1 cellular context compared by ENCODE assay signal in the genomic region with DNA sequence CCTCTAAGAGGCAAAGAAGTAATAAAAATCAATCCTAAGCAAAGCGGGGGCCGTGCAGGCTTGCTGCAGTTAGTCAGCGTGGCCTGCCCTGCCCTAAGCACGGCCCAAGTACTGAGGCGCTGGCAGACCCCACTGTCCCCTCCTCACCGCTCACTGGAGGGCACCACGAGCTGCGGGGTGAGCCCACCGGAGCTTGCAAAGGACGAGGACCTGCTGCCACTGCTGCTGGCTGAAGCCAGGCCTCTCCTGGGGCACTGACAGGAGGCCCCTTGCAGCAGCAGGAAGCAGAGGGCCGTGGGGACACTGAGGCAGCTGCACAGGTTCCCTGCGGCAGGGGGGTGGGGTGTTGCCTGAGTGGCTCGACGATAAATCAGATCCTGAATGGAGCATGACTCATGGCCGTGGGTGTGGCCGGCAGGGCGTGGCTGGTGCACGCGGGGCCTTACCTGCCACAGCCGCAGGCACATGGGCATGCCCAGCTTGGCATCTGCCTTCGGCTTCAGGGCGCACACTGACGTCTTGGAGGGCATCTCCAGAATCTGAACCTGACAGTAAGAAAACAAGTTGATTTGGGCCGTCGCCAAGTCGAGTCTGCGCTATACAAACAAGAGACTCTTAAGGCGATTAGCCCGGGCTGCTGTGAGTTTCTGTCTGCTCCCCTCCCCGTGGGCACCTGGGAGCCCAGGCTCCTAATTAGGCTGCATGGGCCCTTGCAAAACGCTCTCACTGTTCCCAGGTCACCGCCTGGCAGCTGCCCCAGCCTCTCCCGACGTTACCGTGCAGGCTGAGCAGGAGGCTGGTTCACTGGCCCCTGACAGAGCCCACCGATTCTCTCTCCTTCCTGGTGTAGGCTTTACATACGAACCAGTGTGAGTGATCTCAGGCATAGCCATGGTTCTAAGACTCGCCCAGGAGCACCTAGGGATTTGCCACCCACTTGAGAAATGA.
TF ChIP-seq lines count a peak whose summit lies in the region.

No MANE protein-coding gene starts in this region.

TF ChIP-seq in K562, 482 proteins besides CTCF, POLR2A, EP300 and RAD21 (continued from another document and continues in another):
- TF ChIP-seq, protein P1, sequence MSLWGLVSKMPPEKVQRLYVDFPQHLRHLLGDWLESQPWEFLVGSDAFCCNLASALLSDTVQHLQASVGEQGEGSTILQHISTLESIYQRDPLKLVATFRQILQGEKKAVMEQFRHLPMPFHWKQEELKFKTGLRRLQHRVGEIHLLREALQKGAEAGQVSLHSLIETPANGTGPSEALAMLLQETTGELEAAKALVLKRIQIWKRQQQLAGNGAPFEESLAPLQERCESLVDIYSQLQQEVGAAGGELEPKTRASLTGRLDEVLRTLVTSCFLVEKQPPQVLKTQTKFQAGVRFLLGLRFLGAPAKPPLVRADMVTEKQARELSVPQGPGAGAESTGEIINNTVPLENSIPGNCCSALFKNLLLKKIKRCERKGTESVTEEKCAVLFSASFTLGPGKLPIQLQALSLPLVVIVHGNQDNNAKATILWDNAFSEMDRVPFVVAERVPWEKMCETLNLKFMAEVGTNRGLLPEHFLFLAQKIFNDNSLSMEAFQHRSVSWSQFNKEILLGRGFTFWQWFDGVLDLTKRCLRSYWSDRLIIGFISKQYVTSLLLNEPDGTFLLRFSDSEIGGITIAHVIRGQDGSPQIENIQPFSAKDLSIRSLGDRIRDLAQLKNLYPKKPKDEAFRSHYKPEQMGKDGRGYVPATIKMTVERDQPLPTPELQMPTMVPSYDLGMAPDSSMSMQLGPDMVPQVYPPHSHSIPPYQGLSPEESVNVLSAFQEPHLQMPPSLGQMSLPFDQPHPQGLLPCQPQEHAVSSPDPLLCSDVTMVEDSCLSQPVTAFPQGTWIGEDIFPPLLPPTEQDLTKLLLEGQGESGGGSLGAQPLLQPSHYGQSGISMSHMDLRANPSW (CRISPR knock-in tag; IDR thresholded peaks at IDR 0.05) = peak; percentile 94; the same call in 1 of the 2 replicates
- TF ChIP-seq, protein P2, sequence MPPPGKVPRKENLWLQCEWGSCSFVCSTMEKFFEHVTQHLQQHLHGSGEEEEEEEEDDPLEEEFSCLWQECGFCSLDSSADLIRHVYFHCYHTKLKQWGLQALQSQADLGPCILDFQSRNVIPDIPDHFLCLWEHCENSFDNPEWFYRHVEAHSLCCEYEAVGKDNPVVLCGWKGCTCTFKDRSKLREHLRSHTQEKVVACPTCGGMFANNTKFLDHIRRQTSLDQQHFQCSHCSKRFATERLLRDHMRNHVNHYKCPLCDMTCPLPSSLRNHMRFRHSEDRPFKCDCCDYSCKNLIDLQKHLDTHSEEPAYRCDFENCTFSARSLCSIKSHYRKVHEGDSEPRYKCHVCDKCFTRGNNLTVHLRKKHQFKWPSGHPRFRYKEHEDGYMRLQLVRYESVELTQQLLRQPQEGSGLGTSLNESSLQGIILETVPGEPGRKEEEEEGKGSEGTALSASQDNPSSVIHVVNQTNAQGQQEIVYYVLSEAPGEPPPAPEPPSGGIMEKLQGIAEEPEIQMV (tag; conservative IDR thresholded peaks at IDR 0.05; ENCODE audit: low read depth) = no peak
- TF ChIP-seq PML (IDR thresholded peaks at IDR 0.05; ENCODE audit: low read length) = no peak
- peak in 1 of 2 experiments; percentile 78; a peak in 2 of 4 replicates for TF ChIP-seq TBL1XR1 (IDR thresholded peaks at IDR 0.05; ENCODE audit: low read length in 2 of 2)
- TF ChIP-seq, protein P3, sequence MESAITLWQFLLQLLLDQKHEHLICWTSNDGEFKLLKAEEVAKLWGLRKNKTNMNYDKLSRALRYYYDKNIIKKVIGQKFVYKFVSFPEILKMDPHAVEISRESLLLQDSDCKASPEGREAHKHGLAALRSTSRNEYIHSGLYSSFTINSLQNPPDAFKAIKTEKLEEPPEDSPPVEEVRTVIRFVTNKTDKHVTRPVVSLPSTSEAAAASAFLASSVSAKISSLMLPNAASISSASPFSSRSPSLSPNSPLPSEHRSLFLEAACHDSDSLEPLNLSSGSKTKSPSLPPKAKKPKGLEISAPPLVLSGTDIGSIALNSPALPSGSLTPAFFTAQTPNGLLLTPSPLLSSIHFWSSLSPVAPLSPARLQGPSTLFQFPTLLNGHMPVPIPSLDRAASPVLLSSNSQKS (CRISPR knock-in tag; IDR thresholded peaks at IDR 0.05) = no peak
- TF ChIP-seq SETDB1 (IDR thresholded peaks at IDR 0.05; ENCODE audit: low read length) = peak; percentile 35
- TF ChIP-seq GATAD2A (IDR thresholded peaks at IDR 0.05) = peak; percentile 99
- TF ChIP-seq ETS2 (tag; IDR thresholded peaks at IDR 0.05; ENCODE audit: borderline replicate concordance, poor library complexity, severe bottlenecking) = no peak
- TF ChIP-seq, protein P4, sequence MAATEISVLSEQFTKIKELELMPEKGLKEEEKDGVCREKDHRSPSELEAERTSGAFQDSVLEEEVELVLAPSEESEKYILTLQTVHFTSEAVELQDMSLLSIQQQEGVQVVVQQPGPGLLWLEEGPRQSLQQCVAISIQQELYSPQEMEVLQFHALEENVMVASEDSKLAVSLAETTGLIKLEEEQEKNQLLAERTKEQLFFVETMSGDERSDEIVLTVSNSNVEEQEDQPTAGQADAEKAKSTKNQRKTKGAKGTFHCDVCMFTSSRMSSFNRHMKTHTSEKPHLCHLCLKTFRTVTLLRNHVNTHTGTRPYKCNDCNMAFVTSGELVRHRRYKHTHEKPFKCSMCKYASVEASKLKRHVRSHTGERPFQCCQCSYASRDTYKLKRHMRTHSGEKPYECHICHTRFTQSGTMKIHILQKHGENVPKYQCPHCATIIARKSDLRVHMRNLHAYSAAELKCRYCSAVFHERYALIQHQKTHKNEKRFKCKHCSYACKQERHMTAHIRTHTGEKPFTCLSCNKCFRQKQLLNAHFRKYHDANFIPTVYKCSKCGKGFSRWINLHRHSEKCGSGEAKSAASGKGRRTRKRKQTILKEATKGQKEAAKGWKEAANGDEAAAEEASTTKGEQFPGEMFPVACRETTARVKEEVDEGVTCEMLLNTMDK (IDR thresholded peaks at IDR 0.05; ENCODE audit: borderline replicate concordance, insufficient read depth, low read depth, low read length, poor library complexity, severe bottlenecking) = no peak
- TF ChIP-seq SLC30A9 (CRISPR knock-in tag; IDR thresholded peaks at IDR 0.05) = no peak; the same call in 1 of the 2 replicates
- no peak for TF ChIP-seq ZNF124 (CRISPR knock-in tag; IDR thresholded peaks at IDR 0.05)
- TF ChIP-seq, protein P5, sequence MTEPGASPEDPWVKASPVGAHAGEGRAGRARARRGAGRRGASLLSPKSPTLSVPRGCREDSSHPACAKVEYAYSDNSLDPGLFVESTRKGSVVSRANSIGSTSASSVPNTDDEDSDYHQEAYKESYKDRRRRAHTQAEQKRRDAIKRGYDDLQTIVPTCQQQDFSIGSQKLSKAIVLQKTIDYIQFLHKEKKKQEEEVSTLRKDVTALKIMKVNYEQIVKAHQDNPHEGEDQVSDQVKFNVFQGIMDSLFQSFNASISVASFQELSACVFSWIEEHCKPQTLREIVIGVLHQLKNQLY (CRISPR knock-in tag; conservative IDR thresholded peaks at IDR 0.05) = peak in 1 of 2 experiments; percentile 66; a peak in 1 of 4 replicates
- TF ChIP-seq KAT2B (IDR thresholded peaks at IDR 0.05; ENCODE audit: low read depth, low read length) = no peak
- TF ChIP-seq, protein P6, sequence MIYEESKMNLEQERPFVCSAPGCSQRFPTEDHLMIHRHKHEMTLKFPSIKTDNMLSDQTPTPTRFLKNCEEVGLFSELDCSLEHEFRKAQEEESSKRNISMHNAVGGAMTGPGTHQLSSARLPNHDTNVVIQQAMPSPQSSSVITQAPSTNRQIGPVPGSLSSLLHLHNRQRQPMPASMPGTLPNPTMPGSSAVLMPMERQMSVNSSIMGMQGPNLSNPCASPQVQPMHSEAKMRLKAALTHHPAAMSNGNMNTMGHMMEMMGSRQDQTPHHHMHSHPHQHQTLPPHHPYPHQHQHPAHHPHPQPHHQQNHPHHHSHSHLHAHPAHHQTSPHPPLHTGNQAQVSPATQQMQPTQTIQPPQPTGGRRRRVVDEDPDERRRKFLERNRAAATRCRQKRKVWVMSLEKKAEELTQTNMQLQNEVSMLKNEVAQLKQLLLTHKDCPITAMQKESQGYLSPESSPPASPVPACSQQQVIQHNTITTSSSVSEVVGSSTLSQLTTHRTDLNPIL (CRISPR knock-in tag; IDR thresholded peaks at IDR 0.05) = no peak
- peak; percentile 94 for TF ChIP-seq ATF7 (IDR thresholded peaks at IDR 0.05)
- TF ChIP-seq MECOM (CRISPR knock-in tag; IDR thresholded peaks at IDR 0.05) = no peak
- TF ChIP-seq NCOA1 (IDR thresholded peaks at IDR 0.05; ENCODE audit: low read depth) = peak; percentile 39; the same call in 1 of the 2 replicates
- no peak for TF ChIP-seq TCF3 (CRISPR knock-in tag; IDR thresholded peaks at IDR 0.05)
- TF ChIP-seq FOXJ3 (CRISPR knock-in tag; IDR thresholded peaks at IDR 0.05) = no peak
- no peak for TF ChIP-seq ATF1 (CRISPR knock-in tag; IDR thresholded peaks at IDR 0.05)
- TF ChIP-seq ATF1 (tag; IDR thresholded peaks at IDR 0.05) = peak; percentile 88
- TF ChIP-seq RBM25 (IDR thresholded peaks at IDR 0.05; ENCODE audit: low read depth, low read length, severe bottlenecking) = no peak
- no peak for TF ChIP-seq ZNF561 (CRISPR knock-in tag; conservative IDR thresholded peaks at IDR 0.05)
- no peak for TF ChIP-seq NR3C1 (CRISPR knock-in tag; IDR thresholded peaks at IDR 0.05)
- no peak for TF ChIP-seq MTF1 (CRISPR knock-in tag; IDR thresholded peaks at IDR 0.05; ENCODE audit: borderline replicate concordance)
- TF ChIP-seq, protein P7, sequence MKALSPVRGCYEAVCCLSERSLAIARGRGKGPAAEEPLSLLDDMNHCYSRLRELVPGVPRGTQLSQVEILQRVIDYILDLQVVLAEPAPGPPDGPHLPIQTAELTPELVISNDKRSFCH (CRISPR knock-in tag; IDR thresholded peaks at IDR 0.05) = no peak
- TF ChIP-seq, protein P7 (tag; IDR thresholded peaks at IDR 0.05) = peak; percentile 87
- no peak for TF ChIP-seq SRSF1 (IDR thresholded peaks at IDR 0.05; ENCODE audit: low read depth, low read length)
- peak; percentile 99 for TF ChIP-seq DPF2 (IDR thresholded peaks at IDR 0.05)
- no peak for TF ChIP-seq ZNF165 (CRISPR knock-in tag; IDR thresholded peaks at IDR 0.05; ENCODE audit: borderline replicate concordance)
- peak; percentile 83 for TF ChIP-seq NEUROD1 (IDR thresholded peaks at IDR 0.05; ENCODE audit: borderline replicate concordance, low read depth, low read length, partially characterized antibody)
- no peak for TF ChIP-seq GATAD2B (IDR thresholded peaks at IDR 0.05; ENCODE audit: borderline replicate concordance)
- TF ChIP-seq FOXK2 (conservative IDR thresholded peaks at IDR 0.05 in 1 of 2, IDR thresholded peaks at IDR 0.05 in 1 of 2; ENCODE audit: low read depth in 2 of 2) = peak; percentile 52 to 70; a peak in 3 of 4 replicates
- TF ChIP-seq, protein P8, sequence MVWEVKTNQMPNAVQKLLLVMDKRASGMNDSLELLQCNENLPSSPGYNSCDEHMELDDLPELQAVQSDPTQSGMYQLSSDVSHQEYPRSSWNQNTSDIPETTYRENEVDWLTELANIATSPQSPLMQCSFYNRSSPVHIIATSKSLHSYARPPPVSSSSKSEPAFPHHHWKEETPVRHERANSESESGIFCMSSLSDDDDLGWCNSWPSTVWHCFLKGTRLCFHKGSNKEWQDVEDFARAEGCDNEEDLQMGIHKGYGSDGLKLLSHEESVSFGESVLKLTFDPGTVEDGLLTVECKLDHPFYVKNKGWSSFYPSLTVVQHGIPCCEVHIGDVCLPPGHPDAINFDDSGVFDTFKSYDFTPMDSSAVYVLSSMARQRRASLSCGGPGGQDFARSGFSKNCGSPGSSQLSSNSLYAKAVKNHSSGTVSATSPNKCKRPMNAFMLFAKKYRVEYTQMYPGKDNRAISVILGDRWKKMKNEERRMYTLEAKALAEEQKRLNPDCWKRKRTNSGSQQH (CRISPR knock-in tag; IDR thresholded peaks at IDR 0.05) = 0 out of 2 replicates have a peak, but pooled peaks have one; percentile 50
- TF ChIP-seq RUNX1 (IDR thresholded peaks at IDR 0.05; ENCODE audit: low read depth) = peak; percentile 24; the same call in 1 of the 2 replicates
- TF ChIP-seq, protein P9, sequence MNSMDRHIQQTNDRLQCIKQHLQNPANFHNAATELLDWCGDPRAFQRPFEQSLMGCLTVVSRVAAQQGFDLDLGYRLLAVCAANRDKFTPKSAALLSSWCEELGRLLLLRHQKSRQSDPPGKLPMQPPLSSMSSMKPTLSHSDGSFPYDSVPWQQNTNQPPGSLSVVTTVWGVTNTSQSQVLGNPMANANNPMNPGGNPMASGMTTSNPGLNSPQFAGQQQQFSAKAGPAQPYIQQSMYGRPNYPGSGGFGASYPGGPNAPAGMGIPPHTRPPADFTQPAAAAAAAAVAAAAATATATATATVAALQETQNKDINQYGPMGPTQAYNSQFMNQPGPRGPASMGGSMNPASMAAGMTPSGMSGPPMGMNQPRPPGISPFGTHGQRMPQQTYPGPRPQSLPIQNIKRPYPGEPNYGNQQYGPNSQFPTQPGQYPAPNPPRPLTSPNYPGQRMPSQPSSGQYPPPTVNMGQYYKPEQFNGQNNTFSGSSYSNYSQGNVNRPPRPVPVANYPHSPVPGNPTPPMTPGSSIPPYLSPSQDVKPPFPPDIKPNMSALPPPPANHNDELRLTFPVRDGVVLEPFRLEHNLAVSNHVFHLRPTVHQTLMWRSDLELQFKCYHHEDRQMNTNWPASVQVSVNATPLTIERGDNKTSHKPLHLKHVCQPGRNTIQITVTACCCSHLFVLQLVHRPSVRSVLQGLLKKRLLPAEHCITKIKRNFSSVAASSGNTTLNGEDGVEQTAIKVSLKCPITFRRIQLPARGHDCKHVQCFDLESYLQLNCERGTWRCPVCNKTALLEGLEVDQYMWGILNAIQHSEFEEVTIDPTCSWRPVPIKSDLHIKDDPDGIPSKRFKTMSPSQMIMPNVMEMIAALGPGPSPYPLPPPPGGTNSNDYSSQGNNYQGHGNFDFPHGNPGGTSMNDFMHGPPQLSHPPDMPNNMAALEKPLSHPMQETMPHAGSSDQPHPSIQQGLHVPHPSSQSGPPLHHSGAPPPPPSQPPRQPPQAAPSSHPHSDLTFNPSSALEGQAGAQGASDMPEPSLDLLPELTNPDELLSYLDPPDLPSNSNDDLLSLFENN (IDR thresholded peaks at IDR 0.05; ENCODE audit: low read depth in 2 of 2, low read length in 2 of 2) = peak; percentile 23 to 81; a peak in 2 of 4 replicates
- TF ChIP-seq DACH1 (IDR thresholded peaks at IDR 0.05; ENCODE audit: partially characterized antibody) = no peak
- TF ChIP-seq GTF2E2 (tag; IDR thresholded peaks at IDR 0.05) = no peak
